25 cellular contexts compared by ENCODE assay signal in the genomic region with DNA sequence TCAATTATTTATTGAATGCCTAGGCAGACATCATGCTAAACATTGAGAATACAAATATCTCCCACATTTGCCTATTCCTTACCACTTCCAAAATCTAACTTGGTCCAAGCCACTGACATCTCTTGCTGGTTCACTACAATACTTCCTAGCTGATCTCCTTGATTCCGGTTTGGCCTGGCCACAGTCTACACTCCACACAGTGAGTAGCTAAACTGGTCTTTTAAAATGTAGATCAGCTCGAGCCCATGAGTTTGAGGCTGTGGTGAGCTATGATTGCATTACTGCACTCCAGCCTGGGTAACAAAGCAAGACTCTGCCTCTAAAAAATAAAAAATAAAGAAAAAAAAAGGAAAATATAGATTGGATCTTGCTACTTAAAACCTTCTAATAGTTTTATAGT. TPM values are rescaled to one million over a fixed set of nuclear protein-coding genes. Genes with fewer than 3 reads are reported as not detected.
DNase-seq lines count a peak whose midpoint lies in the region; ATAC-seq, FAIRE-seq and TF ChIP-seq lines count a peak whose summit lies in the region.
"Had no signal": no experiment of that assay in that cellular context is flagged by ENCODE, and none has a peak within 500 bp of the region (broad histone marks: within the 10 kb centered on the region; RNA-seq: fewer than 3 reads in every experiment).

No MANE protein-coding gene starts in this region.

- peaks cover 17% of the 10 kb centered on the region for H3K4me1 Mint-ChIP-seq in GM23338
- H3K4me1 Mint-ChIP-seq in stimulated activated naive B cell treated with anti-CD40 and anti-IgM and Interleukin-4, amounts not matched to agents 10 μg/mL and 1 μg/mL and 100 μg/mL, for 72 hours, result no peaks in the 10 kb centered on the region
- H3K4me1 Mint-ChIP-seq: B cell had no signal

- H3K4me3 ChIP-seq in GM23338, result no peak overlapping the region
- H3K4me3 ChIP-seq in H1 (ENCODE audit: extremely low read depth in 1 of 4, insufficient read depth in 2 of 4, low read depth in 3 of 4, low read length in 4 of 4), result no peak overlapping the region
- no peak overlapping the region for H3K4me3 ChIP-seq in hepatocyte
- H3K4me3 ChIP-seq: A549; BLaER1 treated with 17β-estradiol and CSF1 and Interleukin-3, amounts not matched to agents 10 nM and 100 nM; GM12878 had no signal

- H3K9ac ChIP-seq in H1 (replicated peaks in 1 of 4; ENCODE audit: extremely low read depth in 1 of 4, low read depth in 3 of 4, low read length in 3 of 4), result no peak overlapping the region
- H3K9ac ChIP-seq: BLaER1 treated with 17β-estradiol and CSF1 and Interleukin-3, amounts not matched to agents 10 nM and 100 nM had no signal

- H3K36me3 ChIP-seq in GM23338 (ENCODE audit: insufficient read depth), result no peaks in the 10 kb centered on the region
- no peaks in the 10 kb centered on the region for H3K36me3 ChIP-seq in H1 (ENCODE audit: control insufficient read depth in 2 of 4, insufficient read depth in 4 of 4, low read length in 3 of 4)
- no peaks in the 10 kb centered on the region for H3K36me3 ChIP-seq in hepatocyte (replicated peaks; ENCODE audit: insufficient read depth, low read depth)
- H3K36me3 ChIP-seq: BLaER1 treated with 17β-estradiol and CSF1 and Interleukin-3, amounts not matched to agents 10 nM and 100 nM had no signal

- H3K18ac ChIP-seq in H1 (ENCODE audit: extremely low read depth, low read length), result no peak overlapping the region

- no peaks in the 10 kb centered on the region for H3F3A ChIP-seq in GM23338 (replicated peaks; ENCODE audit: low read depth)

- no peak overlapping the region for H3K4ac ChIP-seq in H1 (replicated peaks; ENCODE audit: insufficient read length, low read depth, low read length)

- H3K56ac ChIP-seq in H1 (replicated peaks; ENCODE audit: insufficient read length, low read depth, low read length), result no peak overlapping the region

- no peaks in the 10 kb centered on the region for H4K20me1 ChIP-seq in GM23338 (replicated peaks; ENCODE audit: insufficient read depth)
- no peaks in the 10 kb centered on the region for H4K20me1 ChIP-seq in H1 (replicated peaks in 1 of 2; ENCODE audit: control insufficient read depth in 1 of 2, insufficient read depth in 2 of 2, low read length in 2 of 2)
- no peaks in the 10 kb centered on the region for H4K20me1 ChIP-seq in hepatocyte (ENCODE audit: insufficient read depth, poor library complexity, severe bottlenecking)
- H4K20me1 ChIP-seq: BLaER1 treated with 17β-estradiol and CSF1 and Interleukin-3, amounts not matched to agents 10 nM and 100 nM had no signal

- DNase-seq in GM23338 (ENCODE audit: low spot score) (no peak), H1 (ENCODE audit: low read depth in 1 of 2, low spot score in 2 of 2) (no peak), RCC 7860 (ENCODE audit: low spot score) (no peak), hepatocyte (ENCODE audit: low spot score) (no peak)
- DNase-seq in stimulated activated naive B cell treated with anti-CD40 and anti-IgM and Interleukin-4, amounts not matched to agents 10 μg/mL and 1 μg/mL and 100 μg/mL, for 72 hours, result no peak
- DNase-seq: AML-193; Caco-2; Calu3; CD4-positive, alpha-beta T cell; CD8-positive, alpha-beta T cell; DMS53; DMS79; DND-41; EL; GDM1 had no signal

- H3K27me3 Mint-ChIP-seq in GM23338 (ENCODE audit: insufficient read depth, low read depth, poor library complexity), result peaks cover 7% of the 10 kb centered on the region
- H3K27me3 Mint-ChIP-seq in stimulated activated naive B cell treated with anti-CD40 and anti-IgM and Interleukin-4, amounts not matched to agents 10 μg/mL and 1 μg/mL and 100 μg/mL, for 72 hours, result peaks cover 13 to 15% of the 10 kb centered on the region in 2 donors

- H2BK120ac ChIP-seq in H1 (replicated peaks; ENCODE audit: low read depth, low read length), result no peak overlapping the region

- H3K27ac Mint-ChIP-seq in GM23338, result peak overlapping the region; percentile 36; the same call in 1 of the 2 replicates
- H3K27ac Mint-ChIP-seq in stimulated activated naive B cell treated with anti-CD40 and anti-IgM and Interleukin-4, amounts not matched to agents 10 μg/mL and 1 μg/mL and 100 μg/mL, for 72 hours, result peak overlapping the region; percentile 49
- H3K27ac Mint-ChIP-seq: B cell; CD4-positive, alpha-beta T cell; CD8-positive, alpha-beta T cell had no signal

- peaks cover 14% of the 10 kb centered on the region for H3K4me1 ChIP-seq in GM23338 (ENCODE audit: insufficient read depth)
- peaks cover 0 to 3% (median 0%) of the 10 kb centered on the region in 4 experiments; a peak in 2 of 7 replicates for H3K4me1 ChIP-seq in H1 (replicated peaks in 1 of 4; ENCODE audit: control insufficient read depth in 3 of 4, insufficient read depth in 4 of 4, low read length in 3 of 4)
- no peaks in the 10 kb centered on the region for H3K4me1 ChIP-seq in hepatocyte (ENCODE audit: insufficient read depth)
- H3K4me1 ChIP-seq: A549; BLaER1 treated with 17β-estradiol and CSF1 and Interleukin-3, amounts not matched to agents 10 nM and 100 nM; Caco-2 had no signal

- H2AK5ac ChIP-seq in H1 (ENCODE audit: low read depth, low read length), result no peak overlapping the region

- no peak overlapping the region for H2BK20ac ChIP-seq in H1 (ENCODE audit: low read length)

- no peak overlapping the region for H2BK15ac ChIP-seq in H1 (ENCODE audit: low read length)

- TF ChIP-seq EP300 in H1 (IDR thresholded peaks at IDR 0.05; ENCODE audit: borderline replicate concordance in 1 of 2, low read depth in 2 of 2, low read length in 2 of 2), result no peak

- no peak overlapping the region for H3K23ac ChIP-seq in H1 (ENCODE audit: insufficient read length)

- no peak overlapping the region for H3K27ac ChIP-seq in GM23338 (ENCODE audit: low read depth)
- H3K27ac ChIP-seq in H1 (ENCODE audit: low read depth, low read length), result no peak overlapping the region
- H3K27ac ChIP-seq in hepatocyte, result no peak overlapping the region
- H3K27ac ChIP-seq: 22Rv1; A549; BLaER1 treated with 17β-estradiol and CSF1 and Interleukin-3, amounts not matched to agents 10 nM and 100 nM; C4-2B had no signal

- H3K4me3 Mint-ChIP-seq in GM23338, result no peak overlapping the region
- H3K4me3 Mint-ChIP-seq in stimulated activated naive B cell treated with anti-CD40 and anti-IgM and Interleukin-4, amounts not matched to agents 10 μg/mL and 1 μg/mL and 100 μg/mL, for 72 hours, result no peak overlapping the region
- H3K4me3 Mint-ChIP-seq: B cell; CD4-positive, alpha-beta T cell; CD8-positive, alpha-beta T cell had no signal

- H3K9me2 ChIP-seq in GM23338 (ENCODE audit: insufficient read depth) (no peaks in the 10 kb centered on the region), hepatocyte (replicated peaks; ENCODE audit: insufficient read depth) (no peaks in the 10 kb centered on the region)

- H2BK5ac ChIP-seq in H1 (ENCODE audit: low read depth, low read length), result no peak overlapping the region

- H3K9me3 Mint-ChIP-seq in GM23338, result no peaks in the 10 kb centered on the region
- no peaks in the 10 kb centered on the region for H3K9me3 Mint-ChIP-seq in stimulated activated naive B cell treated with anti-CD40 and anti-IgM and Interleukin-4, amounts not matched to agents 10 μg/mL and 1 μg/mL and 100 μg/mL, for 72 hours
- H3K9me3 Mint-ChIP-seq: CD4-positive, alpha-beta T cell; CD8-positive, alpha-beta T cell had no signal

- peak; percentile 42 for FAIRE-seq in H1 (lab: Jason Lieb, UNC)
- FAIRE-seq in RCC 7860 (lab: Jason Lieb, UNC), result no peak
- FAIRE-seq: A549, D721Med, GM12878, GM12892, GM18507 had no signal

- H3K27me3 ChIP-seq in GM23338 (ENCODE audit: insufficient read depth) (no peaks in the 10 kb centered on the region), H1 (replicated peaks in 1 of 4; ENCODE audit: control insufficient read depth in 3 of 4, extremely low read depth in 1 of 4, insufficient read depth in 3 of 4, low read length in 3 of 4) (no peaks in the 10 kb centered on the region), hepatocyte (peaks cover 6% of the 10 kb centered on the region)

- H3K36me3 Mint-ChIP-seq in GM23338 (ENCODE audit: low read depth), result no peaks in the 10 kb centered on the region
- H3K36me3 Mint-ChIP-seq in stimulated activated naive B cell treated with anti-CD40 and anti-IgM and Interleukin-4, amounts not matched to agents 10 μg/mL and 1 μg/mL and 100 μg/mL, for 72 hours, result no peaks in the 10 kb centered on the region
- H3K36me3 Mint-ChIP-seq: CD8-positive, alpha-beta T cell had no signal

- TF ChIP-seq CTCF in GM23338 (conservative IDR thresholded peaks at IDR 0.05; ENCODE audit: low read depth in 2 of 2), result no peak
- no peak for TF ChIP-seq CTCF in H1 (IDR thresholded peaks at IDR 0.05; ENCODE audit: control extremely low read depth in 1 of 3, insufficient read depth in 1 of 3, low read depth in 1 of 3, low read length in 3 of 3)
- no peak for TF ChIP-seq CTCF in hepatocyte (IDR thresholded peaks at IDR 0.05; ENCODE audit: poor library complexity)

- no peak for TF ChIP-seq POLR2A in H1 (IDR thresholded peaks at IDR 0.05; ENCODE audit: control extremely low read depth in 1 of 2, low read depth in 2 of 2, low read length in 2 of 2)

- no peak overlapping the region for H3K14ac ChIP-seq in H1 (ENCODE audit: insufficient read length)

- H4K91ac ChIP-seq in H1 (replicated peaks; ENCODE audit: insufficient read length, low read length), result no peak overlapping the region

- WGBS in H1 (ENCODE audit: extremely low coverage in 1 of 2, insufficient coverage in 1 of 2, insufficient read length in 1 of 2, insufficient replicate concordance in 2 of 2, low coverage in 1 of 2, low lambda C conversion rate in 2 of 2, missing lambda C conversion rate in 1 of 2), 2 experiments, result 78% methylated on average over 2 of the region's 2 CpGs; no CpG with 5 or more reads in 1 of the 2 experiments
- WGBS in hepatocyte (ENCODE audit: low lambda C conversion rate, missing lambda C conversion rate), result 92% methylated on average over 2 of the region's 2 CpGs

- H3K4me2 ChIP-seq in GM23338 (0 out of 2 replicates have a peak overlapping the region, but pooled peaks have one; percentile 23), H1 (ENCODE audit: insufficient read depth in 1 of 2, low read depth in 2 of 2, low read length in 2 of 2) (no peak overlapping the region), hepatocyte (no peak overlapping the region)
- H3K4me2 ChIP-seq: A549; BLaER1 treated with 17β-estradiol and CSF1 and Interleukin-3, amounts not matched to agents 10 nM and 100 nM had no signal

- ATAC-seq in GM23338, result peak; percentile 75
- no peak for ATAC-seq in stimulated activated naive B cell treated with anti-CD40 and anti-IgM and Interleukin-4, amounts not matched to agents 10 μg/mL and 1 μg/mL and 100 μg/mL, for 72 hours (replicated peaks)
- ATAC-seq in HG02642 (IDR thresholded peaks at IDR 0.05; ENCODE audit: poor library complexity, unreplicated experiment), result no peak
- ATAC-seq: A549; CD8-positive, alpha-beta T cell; GM12878 had no signal

- no peaks in the 10 kb centered on the region for H3K9me3 ChIP-seq in H1 (ENCODE audit: insufficient read depth in 2 of 2, low read depth in 1 of 2, low read length in 1 of 2)
- H3K9me3 ChIP-seq in hepatocyte (ENCODE audit: low read depth), result no peaks in the 10 kb centered on the region
- H3K9me3 ChIP-seq: A549; BLaER1 treated with 17β-estradiol and CSF1 and Interleukin-3, amounts not matched to agents 10 nM and 100 nM; Caco-2 had no signal

- POLR2A ChIA-PET in H1 (lab: Charles Lee; ENCODE audit: partially characterized antibody), result interaction anchor here (0.6 to 2.3 kb wide), 3 partner anchors 11 to 117 kb away, joined by 3 to 8 read pairs (median 3); no protein-coding TSS in a partner anchor

- no peaks in the 10 kb centered on the region for H3K79me1 ChIP-seq in H1 (ENCODE audit: low read depth, low read length)

- CTCF ChIA-PET in H1 (lab: Charles Lee; ENCODE audit: partially characterized antibody), result interaction anchor here (0.6 to 4.5 kb wide), 7 partner anchors 11 to 618 kb away, joined by 3 to 23 read pairs (median 3); no protein-coding TSS in a partner anchor

- no peak overlapping the region for H4K8ac ChIP-seq in H1 (ENCODE audit: extremely low read depth, insufficient read depth, low read length)

- H2BK12ac ChIP-seq in H1 (ENCODE audit: low read depth, low read length), result no peak overlapping the region

- H2AFZ ChIP-seq in GM23338, result no peak overlapping the region
- no peak overlapping the region for H2AFZ ChIP-seq in H1 (ENCODE audit: low read length)
- H2AFZ ChIP-seq in hepatocyte, result no peak overlapping the region

- no peaks in the 10 kb centered on the region for H3K23me2 ChIP-seq in H1 (ENCODE audit: low read depth, low read length)

- H3K79me2 ChIP-seq in GM23338 (replicated peaks; ENCODE audit: insufficient read depth) (no peaks in the 10 kb centered on the region), H1 (ENCODE audit: control insufficient read depth in 1 of 2, insufficient read depth in 2 of 2, low read length in 2 of 2) (no peaks in the 10 kb centered on the region), hepatocyte (no peaks in the 10 kb centered on the region)

- no peak for TF ChIP-seq RAD21 in H1 (IDR thresholded peaks at IDR 0.05 in 1 of 2, conservative IDR thresholded peaks at IDR 0.05 in 1 of 2; ENCODE audit: low read depth in 2 of 2, low read length in 2 of 2)

- H4K5ac ChIP-seq in H1 (ENCODE audit: insufficient read length, low read depth, low read length), result no peak overlapping the region

RNA-seq across cellular contexts. Expression of a gene that starts 7.6 kb away (rescaled TPM):
- total RNA-seq in GM23338 (2014; rRNA removed; shearing (Covaris generic)), result 362 and 393 TPM in 2 replicates
- 815 and 821 TPM in 2 replicates for polyA plus RNA-seq in GM23338 (2016; fragmentation: Nextera tagmentation; extraction: Ambion mirVana)
- total RNA-seq in H1 (2021; fragmentation: NEBNext Ultra II Directional; extraction: Animal tissue kit (Norgen Biotek cat#: 25700)), result 401 and 408 TPM in 2 replicates
- polyA plus RNA-seq in H1 (2011; rRNA removed), result 823 and 952 TPM in 2 replicates
- polyA plus RNA-seq in H1 (2011; cell fraction: cytosol; rRNA removed), result 584 TPM
- polyA plus RNA-seq in H1 (2011; cell fraction: nucleus; rRNA removed), result 709 TPM
- polyA plus RNA-seq in H1 (2012, experiment 1 of 2), result 445 to 731 TPM (median 682 TPM) in 4 replicates
- 757 TPM for polyA plus RNA-seq in H1 (2012, experiment 2 of 2)
- polyA plus RNA-seq in H1 (2013, experiment 1 of 2), result 530 TPM
- 521 TPM for polyA plus RNA-seq in H1 (2013, experiment 2 of 2)
- 687 and 870 TPM in 2 replicates for polyA minus RNA-seq in H1 (2011; rRNA and poly(A)+ RNA removed)
- 270 TPM for polyA minus RNA-seq in H1 (2011; cell fraction: cytosol; rRNA and poly(A)+ RNA removed)
- 276 TPM for polyA minus RNA-seq in H1 (2011; cell fraction: nucleus; rRNA and poly(A)+ RNA removed)
- 252 and 329 TPM in 2 replicates for total RNA-seq in hepatocyte
- 301 and 306 TPM in 2 replicates for polyA plus RNA-seq in hepatocyte

RNA-seq across cellular contexts. Expression of a gene that starts 43.8 kb away (rescaled TPM):
- 20.4 and 21.3 TPM in 2 replicates for total RNA-seq in GM23338 (2014; rRNA removed; shearing (Covaris generic))
- polyA plus RNA-seq in GM23338 (2016; fragmentation: Nextera tagmentation; extraction: Ambion mirVana) (4.6 and 6.5 TPM in 2 replicates), H1 (2011; rRNA removed) (35.3 and 39.3 TPM in 2 replicates), hepatocyte (74.4 and 83.1 TPM in 2 replicates)
- 18.7 and 20.3 TPM in 2 replicates for total RNA-seq in H1 (2021; fragmentation: NEBNext Ultra II Directional; extraction: Animal tissue kit (Norgen Biotek cat#: 25700))
- 32.3 TPM for polyA plus RNA-seq in H1 (2011; cell fraction: cytosol; rRNA removed)
- polyA plus RNA-seq in H1 (2011; cell fraction: nucleus; rRNA removed), result 65.4 TPM
- 18.8 to 23.4 TPM (median 21.7 TPM) in 4 replicates for polyA plus RNA-seq in H1 (2012, experiment 1 of 2)
- polyA plus RNA-seq in H1 (2012, experiment 2 of 2), result 17.8 TPM
- 12.3 TPM for polyA plus RNA-seq in H1 (2013, experiment 1 of 2)
- polyA plus RNA-seq in H1 (2013, experiment 2 of 2), result 10.1 TPM
- 33.5 and 37.1 TPM in 2 replicates for polyA minus RNA-seq in H1 (2011; rRNA and poly(A)+ RNA removed)
- 9.6 TPM for polyA minus RNA-seq in H1 (2011; cell fraction: cytosol; rRNA and poly(A)+ RNA removed)
- polyA minus RNA-seq in H1 (2011; cell fraction: nucleus; rRNA and poly(A)+ RNA removed), result 28.7 TPM
- total RNA-seq in hepatocyte, result 63.5 and 71.3 TPM in 2 replicates

RNA-seq across cellular contexts. Expression of a gene that starts 57.3 kb away (rescaled TPM):
- total RNA-seq in GM23338 (2014; rRNA removed; shearing (Covaris generic)), result 13.2 and 13.9 TPM in 2 replicates
- polyA plus RNA-seq in GM23338 (2016; fragmentation: Nextera tagmentation; extraction: Ambion mirVana) (16.3 and 16.6 TPM in 2 replicates), H1 (2011; rRNA removed) (8.3 and 10.1 TPM in 2 replicates), hepatocyte (19.2 and 20.5 TPM in 2 replicates)
- total RNA-seq in H1 (2021; fragmentation: NEBNext Ultra II Directional; extraction: Animal tissue kit (Norgen Biotek cat#: 25700)), result 16.6 and 18.4 TPM in 2 replicates
- 7.2 TPM for polyA plus RNA-seq in H1 (2011; cell fraction: cytosol; rRNA removed)
- polyA plus RNA-seq in H1 (2011; cell fraction: nucleus; rRNA removed), result 12.8 TPM
- 6.9 to 11.0 TPM (median 8.5 TPM) in 4 replicates for polyA plus RNA-seq in H1 (2012, experiment 1 of 2)
- polyA plus RNA-seq in H1 (2012, experiment 2 of 2), result 4.1 TPM
- polyA plus RNA-seq in H1 (2013, experiment 1 of 2), result 7.4 TPM
- polyA plus RNA-seq in H1 (2013, experiment 2 of 2), result 7.8 TPM
- 17.9 and 21.9 TPM in 2 replicates for polyA minus RNA-seq in H1 (2011; rRNA and poly(A)+ RNA removed)
- polyA minus RNA-seq in H1 (2011; cell fraction: cytosol; rRNA and poly(A)+ RNA removed), result 11.2 TPM
- 14.2 TPM for polyA minus RNA-seq in H1 (2011; cell fraction: nucleus; rRNA and poly(A)+ RNA removed)
- total RNA-seq in hepatocyte, result 12.6 and 17.8 TPM in 2 replicates
